Comparison of ENCODE assay signal across 8 cellular contexts in genomic region chr4:170089274-170089742, GRCh38. TPM values are rescaled to one million over a fixed set of nuclear protein-coding genes. Genes with fewer than 3 reads are reported as not detected.
A peak's percentile ranks its signal among the peaks of the same experiment; 100 is the strongest.
DNase-seq lines count a peak whose midpoint lies in the region; ATAC-seq and TF ChIP-seq lines count a peak whose summit lies in the region.

No MANE protein-coding gene starts in this region.

- ATAC-seq in GM18505 (IDR thresholded peaks at IDR 0.05; ENCODE audit: unreplicated experiment) = peak; percentile 31
- no peak for ATAC-seq in activated CD8-positive, alpha-beta T cell treated with anti-CD3 and anti-CD28 coated beads for 36 hours
- ATAC-seq in HG03521 (IDR thresholded peaks at IDR 0.05; ENCODE audit: unreplicated experiment) = no peak

- H2AFZ ChIP-seq in osteoblast (ENCODE audit: low read length) = peak overlapping the region; percentile 98

- H3K79me2 ChIP-seq in osteoblast (ENCODE audit: insufficient read depth, low read length) = peaks cover 5% of the 10 kb centered on the region

- DNase-seq in 8988T (peak; percentile 20), MG63 (peak; percentile 23), glomerular visceral epithelial cell (ENCODE audit: extremely low spot score) (peak; percentile 53), osteoblast (ENCODE audit: insufficient read length, low spot score, missing footprints) (peak; percentile 87)
- DNase-seq in activated CD8-positive, alpha-beta T cell treated with anti-CD3 and anti-CD28 coated beads for 36 hours = peak; percentile 8
- DNase-seq in stimulated activated CD4-positive, alpha-beta T cell treated with anti-CD3 and anti-CD28 coated beads, Interleukin-4, amount 100 ng/mL, for 24 hours = no peak

- H3K36me3 Mint-ChIP-seq in activated CD8-positive, alpha-beta T cell treated with anti-CD3 and anti-CD28 coated beads for 36 hours (ENCODE audit: low read depth) = no peaks in the 10 kb centered on the region

- no peaks in the 10 kb centered on the region for H4K20me1 ChIP-seq in osteoblast (ENCODE audit: insufficient read depth, low read length)

- no peak overlapping the region for H3K27ac Mint-ChIP-seq in activated CD8-positive, alpha-beta T cell treated with anti-CD3 and anti-CD28 coated beads for 36 hours

- no peak for TF ChIP-seq POLR2A in GM18505 (IDR thresholded peaks at IDR 0.05; ENCODE audit: borderline replicate concordance, extremely low read depth, insufficient read depth, insufficient read length)

- CTCF ChIA-PET in activated CD8-positive, alpha-beta T cell treated with anti-CD3 and anti-CD28 coated beads for 36 hours (lab: Charles Lee) = no interaction called here

- peaks cover 12% of the 10 kb centered on the region for H3K4me1 Mint-ChIP-seq in activated CD8-positive, alpha-beta T cell treated with anti-CD3 and anti-CD28 coated beads for 36 hours (ENCODE audit: low read depth)

- H3K9me3 ChIP-seq in MG63 (no peaks in the 10 kb centered on the region), osteoblast (ENCODE audit: low read depth, low read length) (no peaks in the 10 kb centered on the region)

- no peaks in the 10 kb centered on the region for H3K9me3 Mint-ChIP-seq in activated CD8-positive, alpha-beta T cell treated with anti-CD3 and anti-CD28 coated beads for 36 hours

- TF ChIP-seq CTCF in activated CD8-positive, alpha-beta T cell treated with anti-CD3 and anti-CD28 coated beads for 36 hours (IDR thresholded peaks at IDR 0.05) = no peak
- TF ChIP-seq CTCF in osteoblast (IDR thresholded peaks at IDR 0.05; ENCODE audit: extremely low read depth, low read depth, low read length) = no peak

- intact Hi-C loops in activated CD8-positive, alpha-beta T cell treated with anti-CD3 and anti-CD28 coated beads for 36 hours (cut with micrococcal nuclease) = no loop called here

- H3K4me2 ChIP-seq in osteoblast (ENCODE audit: insufficient read depth, low read length) = peak overlapping the region; percentile 97

- H3K27ac ChIP-seq in osteoblast (ENCODE audit: low read depth, low read length) = peak overlapping the region; percentile 56

- peak overlapping the region; percentile 55 for H3K4me3 Mint-ChIP-seq in activated CD8-positive, alpha-beta T cell treated with anti-CD3 and anti-CD28 coated beads for 36 hours

- POLR2A ChIA-PET in activated CD8-positive, alpha-beta T cell treated with anti-CD3 and anti-CD28 coated beads for 36 hours (lab: Charles Lee) = no interaction called here

- H3K4me3 ChIP-seq in MG63 (peak overlapping the region; percentile 54), osteoblast (ENCODE audit: insufficient read depth, low read length) (peak overlapping the region; percentile 86)

- H3K4me1 ChIP-seq in osteoblast (ENCODE audit: insufficient read depth, low read length) = peaks cover 13% of the 10 kb centered on the region

- peaks cover 34% of the 10 kb centered on the region for H3K27me3 Mint-ChIP-seq in activated CD8-positive, alpha-beta T cell treated with anti-CD3 and anti-CD28 coated beads for 36 hours

- no peaks in the 10 kb centered on the region for H3K36me3 ChIP-seq in MG63
- peaks cover 5% of the 10 kb centered on the region for H3K36me3 ChIP-seq in osteoblast (ENCODE audit: insufficient read depth, low read length)

- H3K27me3 ChIP-seq in MG63 (no peaks in the 10 kb centered on the region), osteoblast (ENCODE audit: insufficient read depth, low read length) (no peaks in the 10 kb centered on the region)

RNA-seq across cellular contexts. Expression of gene AADAT, which starts 0.4 kb away (rescaled TPM):
- 2.1 and 2.6 TPM in 2 replicates for total RNA-seq in MG63 (2014; rRNA removed; shearing (Covaris generic); ENCODE audit: low replicate concordance)
- not detected for total RNA-seq in activated CD8-positive, alpha-beta T cell treated with anti-CD3 and anti-CD28 coated beads for 36 hours
- total RNA-seq in osteoblast = 4.0 and 6.5 TPM in 2 replicates
